8 cellular contexts compared by ENCODE assay signal in the genomic region with DNA sequence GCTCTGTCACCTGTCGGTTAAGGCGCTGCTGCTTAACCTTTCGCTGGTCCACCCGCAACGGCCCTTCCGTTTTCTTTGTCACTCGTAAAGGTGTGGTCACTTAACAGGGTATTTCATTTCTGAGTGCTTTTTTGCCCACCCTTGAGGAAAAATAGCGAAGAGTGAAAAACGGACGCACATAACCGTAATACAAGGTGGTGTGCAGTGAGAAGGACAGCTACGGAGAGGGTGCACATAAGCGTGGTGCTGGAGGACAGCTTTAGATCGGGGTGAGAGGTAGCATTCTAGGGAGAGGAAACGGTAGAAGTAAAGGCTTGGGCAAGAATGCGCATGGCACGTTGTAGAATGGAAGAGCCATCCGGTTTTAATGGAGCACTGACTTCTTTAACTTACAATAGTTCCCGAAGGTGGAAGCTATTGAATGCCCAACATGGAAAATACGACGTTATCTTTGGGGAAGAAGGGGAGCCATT. TPM values are rescaled to one million over a fixed set of nuclear protein-coding genes. Genes with fewer than 3 reads are reported as not detected.
DNase-seq lines count a peak whose midpoint lies in the region; ATAC-seq and TF ChIP-seq lines count a peak whose summit lies in the region.

No MANE protein-coding gene starts in this region.

- intact Hi-C loops in activated CD4-positive, alpha-beta T cell treated with anti-CD3 and anti-CD28 coated beads, Interleukin-2, amount 10 ng/mL, durations not matched to agents 24 days and 14 days (cut with micrococcal nuclease) = loop anchor here (1.0 to 5.0 kb wide), 4 partner anchors 102 to 510 kb away; a partner anchor contains a TSS

- no peaks in the 10 kb centered on the region for H3K9me3 ChIP-seq in WERI-Rb-1 (ENCODE audit: severe bottlenecking)

- peak overlapping the region; percentile 85 for H3K9ac ChIP-seq in rectal smooth muscle tissue (ENCODE audit: low read length)

- H3K27ac Mint-ChIP-seq in activated CD4-positive, alpha-beta T cell treated with anti-CD3 and anti-CD28 coated beads, Interleukin-2, amount 10 ng/mL, durations not matched to agents 24 days and 14 days = peak overlapping the region; percentile 96

- H3K4me3 Mint-ChIP-seq in activated CD4-positive, alpha-beta T cell treated with anti-CD3 and anti-CD28 coated beads, Interleukin-2, amount 10 ng/mL, durations not matched to agents 24 days and 14 days = peak overlapping the region; percentile 96

- no peaks in the 10 kb centered on the region for H3K9me3 Mint-ChIP-seq in activated CD4-positive, alpha-beta T cell treated with anti-CD3 and anti-CD28 coated beads, Interleukin-2, amount 10 ng/mL, durations not matched to agents 24 days and 14 days

- DNase-seq in activated CD4-positive, alpha-beta T cell treated with anti-CD3 and anti-CD28 coated beads, Interleukin-2, amount 10 ng/mL, durations not matched to agents 24 days and 14 days = peak; percentile 80
- DNase-seq in activated CD4-positive, alpha-beta T cell treated with anti-CD3 and anti-CD28 coated beads, Interleukin-2, amount 50 U/mL, for 48 hours = no peak
- DNase-seq in WERI-Rb-1 = no peak
- peak; percentile 40 for DNase-seq in fibroblast of mammary gland (ENCODE audit: low read depth)
- no peak for DNase-seq in NCI-H187 treated with DMSO at 0.1 percent for 48 hours (lab: John Stamatoyannopoulos, UW)
- DNase-seq in activated CD8-positive, alpha-beta memory T cell treated with anti-CD3 and anti-CD28 coated beads, Interleukin-2, amount 50 U/mL, for 48 hours = no peak

- peaks cover 41% of the 10 kb centered on the region for H3K4me1 Mint-ChIP-seq in activated CD4-positive, alpha-beta T cell treated with anti-CD3 and anti-CD28 coated beads, Interleukin-2, amount 10 ng/mL, durations not matched to agents 24 days and 14 days

- H3K36me3 ChIP-seq in WERI-Rb-1 = peaks cover 50% of the 10 kb centered on the region
- peaks cover 8% of the 10 kb centered on the region for H3K36me3 ChIP-seq in rectal smooth muscle tissue (ENCODE audit: control insufficient read depth, insufficient read depth, low read length)

- H3K27me3 Mint-ChIP-seq in activated CD4-positive, alpha-beta T cell treated with anti-CD3 and anti-CD28 coated beads, Interleukin-2, amount 10 ng/mL, durations not matched to agents 24 days and 14 days = peaks cover 3% of the 10 kb centered on the region

- H3K27ac ChIP-seq in WERI-Rb-1 (peak overlapping the region; percentile 99), rectal smooth muscle tissue (ENCODE audit: low read depth, low read length) (no peak overlapping the region)

- ATAC-seq in HG03354 (IDR thresholded peaks at IDR 0.05; ENCODE audit: poor library complexity, severe bottlenecking, unreplicated experiment) = peak; percentile 21

- H3K36me3 Mint-ChIP-seq in activated CD4-positive, alpha-beta T cell treated with anti-CD3 and anti-CD28 coated beads, Interleukin-2, amount 10 ng/mL, durations not matched to agents 24 days and 14 days (ENCODE audit: low read depth) = peaks cover 42% of the 10 kb centered on the region

- TF ChIP-seq CTCF in WERI-Rb-1 (IDR thresholded peaks at IDR 0.05; ENCODE audit: low read depth, low read length) = no peak
- no peak for TF ChIP-seq CTCF in fibroblast of mammary gland (conservative IDR thresholded peaks at IDR 0.05; ENCODE audit: control insufficient read depth, insufficient read depth, low read depth, low read length)

- peak overlapping the region; percentile 94 for H3K4me3 ChIP-seq in WERI-Rb-1 (ENCODE audit: low read depth, low read length)
- H3K4me3 ChIP-seq in fibroblast of mammary gland (ENCODE audit: control insufficient read depth, low read depth, low read length) = peak overlapping the region; percentile 86
- peak overlapping the region; percentile 99 for H3K4me3 ChIP-seq in rectal smooth muscle tissue (ENCODE audit: low read length)

- H3K4me1 ChIP-seq in rectal smooth muscle tissue (ENCODE audit: control insufficient read depth, insufficient read depth, low read length) = peaks cover 11% of the 10 kb centered on the region

- H3K27me3 ChIP-seq in WERI-Rb-1 (ENCODE audit: insufficient read depth, low read depth, severe bottlenecking) = no peaks in the 10 kb centered on the region
- H3K27me3 ChIP-seq in rectal smooth muscle tissue (ENCODE audit: control insufficient read depth, insufficient read depth, low read length) = no peaks in the 10 kb centered on the region

RNA-seq across cellular contexts. Expression of a gene that starts 0.8 kb away (rescaled TPM):
- 566 and 581 TPM in 2 replicates for total RNA-seq in activated CD4-positive, alpha-beta T cell treated with anti-CD3 and anti-CD28 coated beads, Interleukin-2, amount 10 ng/mL, durations not matched to agents 24 days and 14 days

RNA-seq across cellular contexts. Expression of a gene that starts 1.2 kb away (rescaled TPM):
- 28.9 and 30.4 TPM in 2 replicates for total RNA-seq in activated CD4-positive, alpha-beta T cell treated with anti-CD3 and anti-CD28 coated beads, Interleukin-2, amount 10 ng/mL, durations not matched to agents 24 days and 14 days

RNA-seq across cellular contexts. Expression of a gene that starts 56.9 kb away (rescaled TPM):
- 0.35 and 2.0 TPM in 2 replicates for total RNA-seq in activated CD4-positive, alpha-beta T cell treated with anti-CD3 and anti-CD28 coated beads, Interleukin-2, amount 10 ng/mL, durations not matched to agents 24 days and 14 days

Comparison
In these comparisons a context has a peak if more than half of its experiments do, and no peak if none do; other contexts are left out.
1. DNase-seq: peak in activated CD4-positive, alpha-beta T cell treated with anti-CD3 and anti-CD28 coated beads, Interleukin-2, amount 10 ng/mL, durations not matched to agents 24 days and 14 days (single experiment) and fibroblast of mammary gland (single experiment); none in activated CD4-positive, alpha-beta T cell treated with anti-CD3 and anti-CD28 coated beads, Interleukin-2, amount 50 U/mL, for 48 hours (0 of 2), WERI-Rb-1 (single experiment), NCI-H187 treated with DMSO at 0.1 percent for 48 hours (single experiment) and activated CD8-positive, alpha-beta memory T cell treated with anti-CD3 and anti-CD28 coated beads, Interleukin-2, amount 50 U/mL, for 48 hours (single experiment).
2. Peak in every context shown above with its lines, with median percentiles within 50 percentile points of each other: H3K4me3 ChIP-seq.